ENCODE assay signal across 18 cellular contexts in the genomic region with DNA sequence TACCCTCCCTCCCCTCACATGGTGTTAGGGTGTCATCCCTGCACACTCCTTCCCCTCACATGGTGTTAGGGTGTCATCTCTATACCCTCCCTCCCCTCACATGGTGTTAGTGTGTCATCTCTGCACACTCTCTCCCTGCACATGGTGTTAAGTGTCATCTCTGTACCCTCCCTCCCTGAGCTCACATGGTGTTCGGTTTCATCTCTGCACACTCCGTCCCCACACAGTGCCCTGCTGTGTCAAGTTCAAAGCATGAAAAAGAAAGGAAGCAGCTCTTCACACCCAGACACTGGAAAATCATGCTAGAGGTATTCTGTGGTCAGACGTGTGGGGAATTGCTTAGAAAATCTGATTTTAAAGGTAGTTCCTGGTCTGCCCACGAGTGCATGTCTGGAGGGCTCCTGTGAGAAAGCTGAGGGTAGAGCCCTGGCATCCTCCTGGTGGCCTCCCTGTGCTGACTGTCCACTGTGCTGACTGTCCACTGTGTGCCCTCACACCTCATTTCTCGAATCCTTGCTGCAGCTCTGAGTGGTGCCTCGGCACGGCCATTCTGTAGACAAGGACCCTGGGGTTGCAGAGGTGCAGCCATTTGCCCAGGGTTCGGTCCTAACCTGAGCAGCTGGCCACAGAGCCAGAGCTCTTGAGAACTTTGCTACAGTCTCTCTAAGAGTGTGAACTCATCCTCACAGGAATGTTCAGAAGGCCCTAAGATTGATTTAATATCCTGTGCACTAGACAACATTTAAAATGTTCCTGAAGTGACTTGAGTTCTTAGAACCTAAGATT.
DNase-seq lines count a peak whose midpoint lies in the region; ATAC-seq and TF ChIP-seq lines count a peak whose summit lies in the region.
"Had no signal": no experiment of that assay in that cellular context is flagged by ENCODE, and none has a peak within 500 bp of the region (broad histone marks: within the 10 kb centered on the region; RNA-seq: fewer than 3 reads in every experiment).

No MANE protein-coding gene starts in this region.

- no peaks in the 10 kb centered on the region for H3K4me1 Mint-ChIP-seq in activated naive CD4-positive, alpha-beta T cell treated with anti-CD3 and anti-CD28 coated beads, Interleukin-2, amount 10 ng/mL, durations not matched to agents 7 days and 5 days
- H3K4me1 Mint-ChIP-seq in activated naive CD8-positive, alpha-beta T cell treated with anti-CD3 and anti-CD28 coated beads for 36 hours, result peaks cover 6% of the 10 kb centered on the region
- H3K4me1 Mint-ChIP-seq in type B pancreatic cell (ENCODE audit: unreplicated experiment), result peaks cover 3% of the 10 kb centered on the region
- H3K4me1 Mint-ChIP-seq: endodermal cell, H9 had no signal

- no peak for TF ChIP-seq CTCF in type B pancreatic cell (conservative IDR thresholded peaks at IDR 0.05)

- no peaks in the 10 kb centered on the region for H3K27me3 Mint-ChIP-seq in activated naive CD4-positive, alpha-beta T cell treated with anti-CD3 and anti-CD28 coated beads, Interleukin-2, amount 10 ng/mL, durations not matched to agents 7 days and 5 days
- H3K27me3 Mint-ChIP-seq in activated naive CD8-positive, alpha-beta T cell treated with anti-CD3 and anti-CD28 coated beads for 36 hours, result no peaks in the 10 kb centered on the region
- no peaks in the 10 kb centered on the region for H3K27me3 Mint-ChIP-seq in type B pancreatic cell

- H3K4me3 Mint-ChIP-seq in activated naive CD4-positive, alpha-beta T cell treated with anti-CD3 and anti-CD28 coated beads, Interleukin-2, amount 10 ng/mL, durations not matched to agents 7 days and 5 days, result peak overlapping the region; percentile 20
- no peak overlapping the region for H3K4me3 Mint-ChIP-seq in activated naive CD8-positive, alpha-beta T cell treated with anti-CD3 and anti-CD28 coated beads for 36 hours
- H3K4me3 Mint-ChIP-seq in type B pancreatic cell, result no peak overlapping the region
- H3K4me3 Mint-ChIP-seq: activated naive CD4-positive, alpha-beta T cell treated with anti-CD3 and anti-CD28 coated beads for 36 hours; endodermal cell; H9 had no signal

- no peak for ATAC-seq in GM21526 (IDR thresholded peaks at IDR 0.05; ENCODE audit: low FRiP score, unreplicated experiment)
- ATAC-seq in HG03045 (IDR thresholded peaks at IDR 0.05; ENCODE audit: unreplicated experiment), result no peak
- no peak for ATAC-seq in SK-N-SH treated with all-trans-retinoic acid at 6 μM for 48 hours
- ATAC-seq: left colon had no signal

- H3K36me3 Mint-ChIP-seq in activated naive CD4-positive, alpha-beta T cell treated with anti-CD3 and anti-CD28 coated beads, Interleukin-2, amount 10 ng/mL, durations not matched to agents 7 days and 5 days, result peaks cover 14% of the 10 kb centered on the region
- peaks cover 27% of the 10 kb centered on the region for H3K36me3 Mint-ChIP-seq in activated naive CD8-positive, alpha-beta T cell treated with anti-CD3 and anti-CD28 coated beads for 36 hours
- H3K36me3 Mint-ChIP-seq in type B pancreatic cell, result peaks cover 14% of the 10 kb centered on the region

- DNase-seq in activated naive CD4-positive, alpha-beta T cell treated with anti-CD3 and anti-CD28 coated beads, Interleukin-2, amount 10 ng/mL, durations not matched to agents 7 days and 5 days, result no peak
- no peak for DNase-seq in activated naive CD4-positive, alpha-beta T cell treated with Interleukin-2 at 50 U/mL for 16 hours
- DNase-seq in activated naive CD8-positive, alpha-beta T cell treated with anti-CD3 and anti-CD28 coated beads for 36 hours, result no peak
- DNase-seq in left kidney (ENCODE audit: low read depth, low spot score) (peak; percentile 84), type B pancreatic cell (ENCODE audit: extremely low spot score, unreplicated experiment) (peak; percentile 50)
- DNase-seq: activated CD4-positive, alpha-beta T cell treated with anti-CD3 and anti-CD28 coated beads, Interleukin-2, amount 50 U/mL, for 48 hours; activated naive CD4-positive, alpha-beta T cell treated with anti-CD3 and anti-CD28 coated beads for 36 hours; endodermal cell; H9; hippocampal formation; left colon; NCI-H187 treated with DMSO at 0.1 percent for 48 hours; right lobe of liver; stimulated activated CD4-positive, alpha-beta T cell treated with anti-CD3 and anti-CD28 coated beads, Interleukin-2, amount 100 ng/mL, for 24 hours; testis had no signal

- H3K27ac Mint-ChIP-seq in activated naive CD4-positive, alpha-beta T cell treated with anti-CD3 and anti-CD28 coated beads, Interleukin-2, amount 10 ng/mL, durations not matched to agents 7 days and 5 days, result peak overlapping the region; percentile 69
- peak overlapping the region; percentile 64 for H3K27ac Mint-ChIP-seq in activated naive CD8-positive, alpha-beta T cell treated with anti-CD3 and anti-CD28 coated beads for 36 hours
- H3K27ac Mint-ChIP-seq in type B pancreatic cell, result no peak overlapping the region
- H3K27ac Mint-ChIP-seq: activated naive CD4-positive, alpha-beta T cell treated with anti-CD3 and anti-CD28 coated beads for 36 hours; endodermal cell; H9 had no signal

- CTCF ChIA-PET in activated naive CD4-positive, alpha-beta T cell treated with anti-CD3 and anti-CD28 coated beads, Interleukin-2, amount 10 ng/mL, durations not matched to agents 7 days and 5 days (lab: Charles Lee), result no interaction called here

- peaks cover 9% of the 10 kb centered on the region for H3K9me3 Mint-ChIP-seq in activated naive CD4-positive, alpha-beta T cell treated with anti-CD3 and anti-CD28 coated beads, Interleukin-2, amount 10 ng/mL, durations not matched to agents 7 days and 5 days
- peaks cover 4% of the 10 kb centered on the region for H3K9me3 Mint-ChIP-seq in activated naive CD8-positive, alpha-beta T cell treated with anti-CD3 and anti-CD28 coated beads for 36 hours
- peaks cover 5% of the 10 kb centered on the region for H3K9me3 Mint-ChIP-seq in type B pancreatic cell

TF ChIP-seq in SK-N-SH treated with all-trans-retinoic acid at 6 μM for 48 hours, 23 proteins besides CTCF, POLR2A, EP300 and RAD21:
- TF ChIP-seq ZFP30 (CRISPR knock-in tag; IDR thresholded peaks at IDR 0.05) (no peak), POU6F1 (CRISPR knock-in tag; IDR thresholded peaks at IDR 0.05; ENCODE audit: borderline replicate concordance, low read depth) (no peak), ESRRG (CRISPR knock-in tag; IDR thresholded peaks at IDR 0.05) (no peak), ZNF565 (CRISPR knock-in tag; conservative IDR thresholded peaks at IDR 0.05; ENCODE audit: low read depth) (no peak), CSRNP3 (CRISPR knock-in tag; IDR thresholded peaks at IDR 0.05) (no peak)
- TF ChIP-seq, protein P1, sequence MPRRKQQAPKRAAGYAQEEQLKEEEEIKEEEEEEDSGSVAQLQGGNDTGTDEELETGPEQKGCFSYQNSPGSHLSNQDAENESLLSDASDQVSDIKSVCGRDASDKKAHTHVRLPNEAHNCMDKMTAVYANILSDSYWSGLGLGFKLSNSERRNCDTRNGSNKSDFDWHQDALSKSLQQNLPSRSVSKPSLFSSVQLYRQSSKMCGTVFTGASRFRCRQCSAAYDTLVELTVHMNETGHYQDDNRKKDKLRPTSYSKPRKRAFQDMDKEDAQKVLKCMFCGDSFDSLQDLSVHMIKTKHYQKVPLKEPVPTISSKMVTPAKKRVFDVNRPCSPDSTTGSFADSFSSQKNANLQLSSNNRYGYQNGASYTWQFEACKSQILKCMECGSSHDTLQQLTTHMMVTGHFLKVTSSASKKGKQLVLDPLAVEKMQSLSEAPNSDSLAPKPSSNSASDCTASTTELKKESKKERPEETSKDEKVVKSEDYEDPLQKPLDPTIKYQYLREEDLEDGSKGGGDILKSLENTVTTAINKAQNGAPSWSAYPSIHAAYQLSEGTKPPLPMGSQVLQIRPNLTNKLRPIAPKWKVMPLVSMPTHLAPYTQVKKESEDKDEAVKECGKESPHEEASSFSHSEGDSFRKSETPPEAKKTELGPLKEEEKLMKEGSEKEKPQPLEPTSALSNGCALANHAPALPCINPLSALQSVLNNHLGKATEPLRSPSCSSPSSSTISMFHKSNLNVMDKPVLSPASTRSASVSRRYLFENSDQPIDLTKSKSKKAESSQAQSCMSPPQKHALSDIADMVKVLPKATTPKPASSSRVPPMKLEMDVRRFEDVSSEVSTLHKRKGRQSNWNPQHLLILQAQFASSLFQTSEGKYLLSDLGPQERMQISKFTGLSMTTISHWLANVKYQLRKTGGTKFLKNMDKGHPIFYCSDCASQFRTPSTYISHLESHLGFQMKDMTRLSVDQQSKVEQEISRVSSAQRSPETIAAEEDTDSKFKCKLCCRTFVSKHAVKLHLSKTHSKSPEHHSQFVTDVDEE (CRISPR knock-in tag; IDR thresholded peaks at IDR 0.05), result no peak

Comparison
In these comparisons a context has a peak if more than half of its experiments do, and no peak if none do; other contexts are left out.
1. DNase-seq: peak in left kidney (single experiment) and type B pancreatic cell (single experiment); none in activated naive CD4-positive, alpha-beta T cell treated with anti-CD3 and anti-CD28 coated beads, Interleukin-2, amount 10 ng/mL, durations not matched to agents 7 days and 5 days (single experiment), activated naive CD4-positive, alpha-beta T cell treated with Interleukin-2 at 50 U/mL for 16 hours (single experiment) and activated naive CD8-positive, alpha-beta T cell treated with anti-CD3 and anti-CD28 coated beads for 36 hours (single experiment).